Comparison of ENCODE assay signal across 12 cellular contexts in the genomic region with DNA sequence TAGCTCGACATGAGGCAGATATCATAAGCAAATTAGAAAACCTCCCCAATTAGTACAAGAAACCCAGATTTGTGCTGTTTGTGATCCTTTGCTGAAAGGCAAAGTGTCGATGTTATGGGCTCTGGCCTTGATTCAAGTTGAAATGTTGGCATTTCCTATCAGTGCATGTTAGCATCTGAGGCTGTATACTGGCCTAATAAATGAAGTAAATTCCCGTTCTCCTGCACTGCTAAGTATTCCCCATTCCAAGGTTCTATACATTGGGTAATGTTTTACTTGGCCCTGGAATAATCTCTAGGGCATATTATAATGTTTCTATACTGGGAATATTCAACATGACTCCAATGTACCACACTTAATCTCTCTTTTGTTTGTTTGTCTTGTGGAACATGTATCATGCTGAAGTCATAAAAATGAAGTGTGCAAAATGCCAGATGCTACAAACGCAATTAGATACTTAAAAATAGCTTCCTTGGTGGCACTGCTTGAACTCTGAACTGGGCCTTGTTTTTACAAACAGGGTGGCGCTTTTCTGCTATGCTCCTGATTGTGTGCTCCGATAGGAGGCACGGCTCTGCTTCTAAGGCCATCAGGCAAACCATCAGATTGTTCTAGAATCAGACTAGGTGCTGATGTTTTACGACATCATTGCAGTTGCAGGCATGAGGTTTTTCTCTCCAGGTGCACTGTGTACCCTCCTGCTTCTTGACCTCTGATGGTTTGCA.
DNase-seq lines count a peak whose midpoint lies in the region; ATAC-seq and TF ChIP-seq lines count a peak whose summit lies in the region.
"Had no signal": no experiment of that assay in that cellular context is flagged by ENCODE, and none has a peak within 500 bp of the region (broad histone marks: within the 10 kb centered on the region; RNA-seq: fewer than 3 reads in every experiment).

No MANE protein-coding gene starts in this region.

- no peak for TF ChIP-seq POLR2A in suprapubic skin (IDR thresholded peaks at IDR 0.05)

- peaks cover 17% of the 10 kb centered on the region for H3K4me1 ChIP-seq in suprapubic skin

- no peak for TF ChIP-seq CTCF in VCaP (conservative IDR thresholded peaks at IDR 0.05)
- TF ChIP-seq CTCF in suprapubic skin (IDR thresholded peaks at IDR 0.05) = no peak

- ATAC-seq in left ventricle myocardium superior (peak; percentile 13), HG03460 (IDR thresholded peaks at IDR 0.05; ENCODE audit: unreplicated experiment) (no peak)
- ATAC-seq: stimulated activated effector memory CD8-positive, alpha-beta T cell treated with anti-CD3 and anti-CD28 coated beads, Interleukin-12 subunit alpha, Interleukin-12 subunit beta, amount 100 ng/mL, for 72 hours had no signal

- H3K27me3 ChIP-seq in suprapubic skin = no peaks in the 10 kb centered on the region

- DNase-seq in NCI-H446 treated with DMSO at 0.1 percent for 48 hours (lab: John Stamatoyannopoulos, UW) = peak; percentile 30
- no peak for DNase-seq in NCI-H446 (lab: John Stamatoyannopoulos, UW)
- DNase-seq in left ventricle myocardium superior = no peak
- DNase-seq in suprapubic skin (ENCODE audit: low spot score in 2 of 2) = no peak
- DNase-seq in effector CD8-positive, alpha-beta T cell (lab: John Stamatoyannopoulos, UW) = no peak
- DNase-seq in KG1 (lab: John Stamatoyannopoulos, UW) = no peak
- DNase-seq: activated CD4-positive, alpha-beta memory T cell treated with anti-CD3 and anti-CD28 coated beads for 36 hours; foreskin melanocyte; NCI-H2081 had no signal

- TF ChIP-seq EP300 in suprapubic skin (IDR thresholded peaks at IDR 0.05) = no peak

- intact Hi-C loops in left ventricle myocardium superior (cut with micrococcal nuclease) = no loop called here

- H3K27ac ChIP-seq in VCaP = peak overlapping the region; percentile 31; the same call in 1 of the 2 replicates
- peak overlapping the region; percentile 12 for H3K27ac ChIP-seq in suprapubic skin

- H3K9me3 ChIP-seq in suprapubic skin = no peaks in the 10 kb centered on the region

- H3K4me3 ChIP-seq in suprapubic skin = no peak overlapping the region

- 42% methylated on average over 8 of the region's 8 CpGs for WGBS in suprapubic skin

- H3K36me3 ChIP-seq in suprapubic skin = no peaks in the 10 kb centered on the region
